In genomic region chr3:52374173-52374572, GRCh38 we compare ENCODE assay signal across 21 cellular contexts. TPM values are rescaled to one million over a fixed set of nuclear protein-coding genes. Genes with fewer than 3 reads are reported as not detected.
DNase-seq lines count a peak whose midpoint lies in the region; ATAC-seq and TF ChIP-seq lines count a peak whose summit lies in the region.
"Had no signal": no experiment of that assay in that cellular context is flagged by ENCODE, and none has a peak within 500 bp of the region (broad histone marks: within the 10 kb centered on the region; RNA-seq: fewer than 3 reads in every experiment).

No MANE protein-coding gene starts in this region.

- no peaks in the 10 kb centered on the region for H3K27me3 Mint-ChIP-seq in activated naive CD4-positive, alpha-beta T cell treated with anti-CD3 and anti-CD28 coated beads for 36 hours (ENCODE audit: low read depth)
- H3K27me3 Mint-ChIP-seq: CD4-positive, alpha-beta T cell; IgD-negative memory B cell had no signal

- no peak overlapping the region for H3K27ac Mint-ChIP-seq in activated naive CD4-positive, alpha-beta T cell treated with anti-CD3 and anti-CD28 coated beads for 36 hours
- H3K27ac Mint-ChIP-seq: CD4-positive, alpha-beta T cell had no signal

- H3K4me3 Mint-ChIP-seq in activated naive CD4-positive, alpha-beta T cell treated with anti-CD3 and anti-CD28 coated beads for 36 hours, result no peak overlapping the region
- H3K4me3 Mint-ChIP-seq: CD4-positive, alpha-beta T cell had no signal

- H3K27me3 ChIP-seq in Karpas-422 (ENCODE audit: low read length) (no peaks in the 10 kb centered on the region), brain microvascular endothelial cell (replicated peaks) (peaks cover 2% of the 10 kb centered on the region), colonic mucosa (no peaks in the 10 kb centered on the region)
- H3K27me3 ChIP-seq: heart right ventricle, vagina had no signal

- peaks cover 3% of the 10 kb centered on the region for H3K36me3 Mint-ChIP-seq in activated naive CD4-positive, alpha-beta T cell treated with anti-CD3 and anti-CD28 coated beads for 36 hours (ENCODE audit: low read depth)

- no peaks in the 10 kb centered on the region for H3K9me3 Mint-ChIP-seq in activated naive CD4-positive, alpha-beta T cell treated with anti-CD3 and anti-CD28 coated beads for 36 hours
- H3K9me3 Mint-ChIP-seq: CD4-positive, alpha-beta T cell; IgD-negative memory B cell had no signal

- H3K9ac ChIP-seq in Karpas-422 (ENCODE audit: low read length), result no peak overlapping the region
- no peak overlapping the region for H3K9ac ChIP-seq in colonic mucosa (ENCODE audit: low read depth in 2 of 2, low read length in 2 of 2)

- H3K9me2 ChIP-seq in Karpas-422 (replicated peaks; ENCODE audit: insufficient read depth, low read length), result no peaks in the 10 kb centered on the region

- H3K36me3 ChIP-seq in Karpas-422 (ENCODE audit: insufficient read depth, low read length) (no peaks in the 10 kb centered on the region), brain microvascular endothelial cell (replicated peaks) (no peaks in the 10 kb centered on the region), colonic mucosa (no peaks in the 10 kb centered on the region)

- ATAC-seq in HG02642 (IDR thresholded peaks at IDR 0.05; ENCODE audit: poor library complexity, unreplicated experiment), result no peak
- ATAC-seq: heart right ventricle had no signal

- H3K4me1 ChIP-seq in Karpas-422 (ENCODE audit: low read length), result peaks cover 44% of the 10 kb centered on the region
- no peaks in the 10 kb centered on the region for H3K4me1 ChIP-seq in colonic mucosa

- CTCF ChIA-PET in activated naive CD4-positive, alpha-beta T cell treated with anti-CD3 and anti-CD28 coated beads for 36 hours (lab: Charles Lee), result no interaction called here

- H3K79me2 ChIP-seq in Karpas-422 (ENCODE audit: low read length), result no peaks in the 10 kb centered on the region

- H3K9me3 ChIP-seq in Karpas-422 (ENCODE audit: low read length) (no peaks in the 10 kb centered on the region), colonic mucosa (no peaks in the 10 kb centered on the region)
- H3K9me3 ChIP-seq: heart right ventricle, vagina had no signal

- no peak overlapping the region for H2AFZ ChIP-seq in Karpas-422 (ENCODE audit: low read length)

- H3K27ac ChIP-seq in Karpas-422 (ENCODE audit: low read length) (no peak overlapping the region), brain microvascular endothelial cell (no peak overlapping the region), temporal lobe (ENCODE audit: low read depth, low read length) (peak overlapping the region; percentile 21), colonic mucosa (no peak overlapping the region)
- H3K27ac ChIP-seq: vagina had no signal

- H3K4me2 ChIP-seq in Karpas-422 (ENCODE audit: low read depth, low read length, poor library complexity, severe bottlenecking), result peak overlapping the region; percentile 80

- peak overlapping the region; percentile 2; the same call in 1 of the 2 replicates for H3K4me3 ChIP-seq in Karpas-422 (ENCODE audit: low read length)
- no peak overlapping the region for H3K4me3 ChIP-seq in brain microvascular endothelial cell (ENCODE audit: low read depth, low read length)
- H3K4me3 ChIP-seq in colonic mucosa, result no peak overlapping the region
- H3K4me3 ChIP-seq: lung, vagina had no signal

- peaks cover 8% of the 10 kb centered on the region for H3K4me1 Mint-ChIP-seq in activated naive CD4-positive, alpha-beta T cell treated with anti-CD3 and anti-CD28 coated beads for 36 hours (ENCODE audit: low read depth)

- H4K20me1 ChIP-seq in Karpas-422 (ENCODE audit: insufficient read depth, low read depth, low read length), result 0 out of 2 replicates have a peak, but pooled peaks cover 5% of the 10 kb centered on the region

- TF ChIP-seq CTCF in brain microvascular endothelial cell (IDR thresholded peaks at IDR 0.05; ENCODE audit: low read depth, low read length, missing control alignments) (peak; percentile 13), colonic mucosa (IDR thresholded peaks at IDR 0.05) (no peak)

- in situ Hi-C loops in brain microvascular endothelial cell (cut with HindIII; ENCODE audit: low pct_ligation_motif_present, low sequenced_read_pairs), result no loop called here

- peak; percentile 30 for DNase-seq in activated naive CD4-positive, alpha-beta T cell treated with anti-CD3 and anti-CD28 coated beads for 36 hours
- no peak for DNase-seq in activated naive CD4-positive, alpha-beta T cell (lab: John Stamatoyannopoulos, UW)
- DNase-seq in Karpas-422 (peak; percentile 79), brain microvascular endothelial cell (no peak), colonic mucosa (no peak), NCI-H82 treated with DMSO at 0.1 percent for 48 hours (lab: John Stamatoyannopoulos, UW; ENCODE audit: unreplicated experiment) (no peak)
- DNase-seq: ACHN; activated CD4-positive, alpha-beta T cell treated with anti-CD3 and anti-CD28 coated beads, Interleukin-2, amount 50 U/mL, for 4 hours; activated naive CD4-positive, alpha-beta T cell treated with anti-CD3 and anti-CD28 coated beads, Interleukin-2, amount 50 U/mL, for 16 hours; CD4-positive, alpha-beta T cell; DMS53; heart right ventricle; NCI-H1092; NCI-H2029; nucleus accumbens; SHP77 had no signal

- intact Hi-C loops in activated naive CD4-positive, alpha-beta T cell treated with anti-CD3 and anti-CD28 coated beads for 36 hours (cut with micrococcal nuclease), result no loop called here
- intact Hi-C loops in colonic mucosa (cut with DNase I), result no loop called here

RNA-seq across cellular contexts. Expression of gene BAP1, which starts 35.6 kb away (rescaled TPM):
- total RNA-seq in activated naive CD4-positive, alpha-beta T cell treated with anti-CD3 and anti-CD28 coated beads for 36 hours, result 10 to 100 TPM; 87.0 to 89.3 TPM
- 45.4 and 91.1 TPM in 2 replicates for total RNA-seq in Karpas-422 (2014; rRNA removed; shearing (Covaris generic); ENCODE audit: low replicate concordance)
- total RNA-seq in temporal lobe, result 67.6 TPM
- 10 to 100 TPM; 65.6 to 95.1 TPM for total RNA-seq in colonic mucosa

RNA-seq across cellular contexts. Expression of gene PHF7, which starts 36.3 kb away (rescaled TPM):
- total RNA-seq in activated naive CD4-positive, alpha-beta T cell treated with anti-CD3 and anti-CD28 coated beads for 36 hours, result 10 to 100 TPM; 22.5 to 24.8 TPM
- total RNA-seq in Karpas-422 (2014; rRNA removed; shearing (Covaris generic); ENCODE audit: low replicate concordance), result 5.1 and 9.5 TPM in 2 replicates
- total RNA-seq in temporal lobe (4.9 TPM), colonic mucosa (10 to 100 TPM in 1 of 2 donors, 1 to 10 TPM in 1; 8.7 to 10.9 TPM)

RNA-seq across cellular contexts. Expression of gene DNAH1, which starts 58.1 kb away (rescaled TPM):
- total RNA-seq in activated naive CD4-positive, alpha-beta T cell treated with anti-CD3 and anti-CD28 coated beads for 36 hours, result 1 to 10 TPM; 9.4 TPM
- 2.9 and 8.3 TPM in 2 replicates for total RNA-seq in Karpas-422 (2014; rRNA removed; shearing (Covaris generic); ENCODE audit: low replicate concordance)
- total RNA-seq in temporal lobe (1.7 TPM), colonic mucosa (1 to 10 TPM; 7.0 to 9.1 TPM)

Comparison
In these comparisons a context has a peak if more than half of its experiments do, and no peak if none do; other contexts are left out.
1. DNase-seq: peak in activated naive CD4-positive, alpha-beta T cell treated with anti-CD3 and anti-CD28 coated beads for 36 hours (single experiment) and Karpas-422 (single experiment); none in activated naive CD4-positive, alpha-beta T cell (0 of 4), brain microvascular endothelial cell (single experiment), colonic mucosa (single experiment) and NCI-H82 treated with DMSO at 0.1 percent for 48 hours (single experiment).